12 cellular contexts compared by ENCODE assay signal in genomic region chr1:9882296-9882944, GRCh38. TPM values are rescaled to one million over a fixed set of nuclear protein-coding genes. Genes with fewer than 3 reads are reported as not detected.
DNase-seq lines count a peak whose midpoint lies in the region; ATAC-seq and TF ChIP-seq lines count a peak whose summit lies in the region.
"Had no signal": no experiment of that assay in that cellular context is flagged by ENCODE, and none has a peak within 500 bp of the region (broad histone marks: within the 10 kb centered on the region; RNA-seq: fewer than 3 reads in every experiment).

No MANE protein-coding gene starts in this region.

- no peaks in the 10 kb centered on the region for H3K27me3 Mint-ChIP-seq in activated T-cell treated with anti-CD3 and anti-CD28 coated beads, Interleukin-2, amount 50 U/mL, for 24 hours
- no peaks in the 10 kb centered on the region for H3K27me3 Mint-ChIP-seq in T-cell
- H3K27me3 Mint-ChIP-seq in endothelial cell (ENCODE audit: unreplicated experiment) = peaks cover 18% of the 10 kb centered on the region
- no peaks in the 10 kb centered on the region for H3K27me3 Mint-ChIP-seq in stimulated activated naive B cell treated with anti-CD40 and anti-IgM and Interleukin-4, amounts not matched to agents 10 μg/mL and 1 μg/mL and 100 μg/mL, for 72 hours

- peaks cover 0 to 12% (median 0%) of the 10 kb centered on the region in 3 donors for H3K36me3 ChIP-seq in tibial artery
- H3K36me3 ChIP-seq: transverse colon had no signal

- H3K27ac ChIP-seq in tibial artery = no peak overlapping the region
- H3K27ac ChIP-seq: transverse colon had no signal

- no peaks in the 10 kb centered on the region for H3K9me3 Mint-ChIP-seq in activated T-cell treated with anti-CD3 and anti-CD28 coated beads, Interleukin-2, amount 50 U/mL, for 24 hours
- H3K9me3 Mint-ChIP-seq in T-cell (no peaks in the 10 kb centered on the region), endothelial cell (ENCODE audit: unreplicated experiment) (no peaks in the 10 kb centered on the region)
- H3K9me3 Mint-ChIP-seq in stimulated activated naive B cell treated with anti-CD40 and anti-IgM and Interleukin-4, amounts not matched to agents 10 μg/mL and 1 μg/mL and 100 μg/mL, for 72 hours = no peaks in the 10 kb centered on the region

- CTCF ChIA-PET in T-cell (lab: Charles Lee) = no interaction called here

- no peaks in the 10 kb centered on the region for H3K36me3 Mint-ChIP-seq in activated T-cell treated with anti-CD3 and anti-CD28 coated beads, Interleukin-2, amount 50 U/mL, for 24 hours (ENCODE audit: low read depth)
- H3K36me3 Mint-ChIP-seq in T-cell (peaks cover 4% of the 10 kb centered on the region), endothelial cell (ENCODE audit: low read depth, unreplicated experiment) (peaks cover 30% of the 10 kb centered on the region)
- peaks cover 0 to 9% of the 10 kb centered on the region in 2 donors for H3K36me3 Mint-ChIP-seq in stimulated activated naive B cell treated with anti-CD40 and anti-IgM and Interleukin-4, amounts not matched to agents 10 μg/mL and 1 μg/mL and 100 μg/mL, for 72 hours

- no peak overlapping the region for H3K4me3 ChIP-seq in tibial artery
- H3K4me3 ChIP-seq: transverse colon had no signal

- H3K4me1 ChIP-seq in tibial artery = peaks cover 0 to 10% (median 0%) of the 10 kb centered on the region in 4 donors

- ATAC-seq in T-cell (replicated peaks in 1 of 4) (peak; percentile 24 to 76 (median 48)), GM21619 (IDR thresholded peaks at IDR 0.05; ENCODE audit: unreplicated experiment) (no peak), HG03432 (IDR thresholded peaks at IDR 0.05; ENCODE audit: unreplicated experiment) (no peak)
- no peak for ATAC-seq in stimulated activated naive B cell treated with anti-CD40 and anti-IgM and Interleukin-4, amounts not matched to agents 10 μg/mL and 1 μg/mL and 100 μg/mL, for 72 hours (replicated peaks)
- ATAC-seq: left ventricle myocardium superior had no signal

- DNase-seq in activated T-cell treated with anti-CD3 and anti-CD28 coated beads, Interleukin-2, amount 50 U/mL, for 24 hours = no peak
- DNase-seq in activated T-cell treated with anti-CD3 and anti-CD28 coated beads for 4 hours (no peak), T-cell (peak in 10 of 34 experiments; percentile 4 to 37 (median 14)), endothelial cell (ENCODE audit: low spot score) (no peak), tibial artery (no peak)
- no peak for DNase-seq in stimulated activated naive B cell treated with anti-CD40 and anti-IgM and Interleukin-4, amounts not matched to agents 10 μg/mL and 1 μg/mL and 100 μg/mL, for 72 hours
- DNase-seq: activated CD4-positive, CD25-positive, alpha-beta regulatory T cell; left ventricle myocardium superior; RPMI8226; transverse colon had no signal

- intact Hi-C loops in tibial artery (cut with DNase I; ENCODE audit: low total_unique reads) = no loop called here

- peak overlapping the region; percentile 53 for H3K27ac Mint-ChIP-seq in activated T-cell treated with anti-CD3 and anti-CD28 coated beads, Interleukin-2, amount 50 U/mL, for 24 hours
- H3K27ac Mint-ChIP-seq in T-cell = peak overlapping the region; percentile 83 to 88
- no peak overlapping the region for H3K27ac Mint-ChIP-seq in endothelial cell (ENCODE audit: unreplicated experiment)
- peak overlapping the region; percentile 77 for H3K27ac Mint-ChIP-seq in stimulated activated naive B cell treated with anti-CD40 and anti-IgM and Interleukin-4, amounts not matched to agents 10 μg/mL and 1 μg/mL and 100 μg/mL, for 72 hours

- POLR2A ChIA-PET in T-cell (lab: Charles Lee) = no interaction called here

- H3K9me3 ChIP-seq in tibial artery = no peaks in the 10 kb centered on the region
- H3K9me3 ChIP-seq: transverse colon had no signal

- TF ChIP-seq CTCF in endothelial cell (IDR thresholded peaks at IDR 0.05; ENCODE audit: unreplicated experiment) (no peak), tibial artery (IDR thresholded peaks at IDR 0.05) (no peak)

- H3K27me3 ChIP-seq in tibial artery = no peaks in the 10 kb centered on the region
- H3K27me3 ChIP-seq: transverse colon had no signal

- H3K4me1 Mint-ChIP-seq in activated T-cell treated with anti-CD3 and anti-CD28 coated beads, Interleukin-2, amount 50 U/mL, for 24 hours (ENCODE audit: low read depth) = peaks cover 17% of the 10 kb centered on the region
- H3K4me1 Mint-ChIP-seq in T-cell (peaks cover 17 to 18% (median 18%) of the 10 kb centered on the region in 3 donors), endothelial cell (ENCODE audit: unreplicated experiment) (peaks cover 26% of the 10 kb centered on the region)
- peaks cover 5 to 11% of the 10 kb centered on the region in 2 donors for H3K4me1 Mint-ChIP-seq in stimulated activated naive B cell treated with anti-CD40 and anti-IgM and Interleukin-4, amounts not matched to agents 10 μg/mL and 1 μg/mL and 100 μg/mL, for 72 hours

- no peak overlapping the region for H3K4me3 Mint-ChIP-seq in activated T-cell treated with anti-CD3 and anti-CD28 coated beads, Interleukin-2, amount 50 U/mL, for 24 hours
- H3K4me3 Mint-ChIP-seq in T-cell = peak overlapping the region in 1 of 3 donors; percentile 34
- H3K4me3 Mint-ChIP-seq in endothelial cell (ENCODE audit: unreplicated experiment) = peak overlapping the region; percentile 10
- no peak overlapping the region for H3K4me3 Mint-ChIP-seq in stimulated activated naive B cell treated with anti-CD40 and anti-IgM and Interleukin-4, amounts not matched to agents 10 μg/mL and 1 μg/mL and 100 μg/mL, for 72 hours

RNA-seq across cellular contexts. Expression of gene CTNNBIP1, which starts 27.6 kb away (rescaled TPM):
- total RNA-seq in T-cell (10 to 100 TPM in 1 of 5 donors, 1 to 10 TPM in 4; 9.1 to 11.1 (median 9.6) TPM), endothelial cell (ENCODE audit: unreplicated experiment) (106 TPM)

RNA-seq across cellular contexts. Expression of gene CLSTN1, which starts 58.7 kb away (rescaled TPM):
- total RNA-seq in T-cell (100 to 1,000 TPM in 2 of 5 donors, 10 to 100 TPM in 3; 84.6 to 105 (median 91.2) TPM), endothelial cell (ENCODE audit: unreplicated experiment) (84.8 TPM)

Comparison
In these comparisons a context has a peak if more than half of its experiments do, and no peak if none do; other contexts are left out.
1. ATAC-seq: peak in T-cell (4 of 4); none in stimulated activated naive B cell treated with anti-CD40 and anti-IgM and Interleukin-4, amounts not matched to agents 10 μg/mL and 1 μg/mL and 100 μg/mL, for 72 hours (0 of 2), GM21619 (single experiment) and HG03432 (single experiment).